ENCODE assay signal across 20 cellular contexts in the genomic region with DNA sequence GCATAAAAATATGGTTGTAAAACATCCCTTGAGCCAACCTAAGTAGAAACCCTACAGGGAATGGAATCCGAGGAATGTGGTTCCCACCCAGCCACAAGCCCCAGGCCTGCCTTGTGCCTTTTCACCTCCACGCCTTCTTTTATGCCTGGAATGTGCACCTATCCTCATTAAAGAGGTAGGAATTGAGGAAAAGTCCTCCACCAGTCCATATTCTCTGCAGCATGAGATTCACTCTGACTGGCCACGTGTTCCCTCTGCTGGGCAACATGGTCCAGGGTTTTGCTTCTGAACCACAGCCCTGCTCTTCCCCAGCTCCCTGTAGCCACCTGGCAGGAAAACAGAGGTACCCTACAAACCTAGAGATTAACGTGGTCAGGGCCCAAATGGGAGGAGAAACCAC.
A peak's percentile ranks its signal among the peaks of the same experiment; 100 is the strongest.
DNase-seq lines count a peak whose midpoint lies in the region; FAIRE-seq and TF ChIP-seq lines count a peak whose summit lies in the region.
"Had no signal": no experiment of that assay in that cellular context is flagged by ENCODE, and none has a peak within 500 bp of the region (broad histone marks: within the 10 kb centered on the region; RNA-seq: fewer than 3 reads in every experiment).

No MANE protein-coding gene starts in this region.

- H3K27ac ChIP-seq in HUES6 (ENCODE audit: low read depth, low read length) (peak overlapping the region; percentile 53; the same call in 1 of the 2 replicates), stomach (peak overlapping the region; percentile 80 to 82 (median 81))
- H3K27ac ChIP-seq: skin epidermis had no signal

- intact Hi-C loops in stomach (cut with DNase I; ENCODE audit: low total_unique reads): no loop called here

- no peak for TF ChIP-seq EP300 in stomach (IDR thresholded peaks at IDR 0.05)

- H3K4me3 ChIP-seq in HUES6 (ENCODE audit: low read depth, low read length) (no peak overlapping the region), stomach (no peak overlapping the region)
- H3K4me3 ChIP-seq: HAP-1, skin epidermis had no signal

- DNase-seq in astrocyte of the hippocampus (ENCODE audit: low read depth, low spot score): peak; percentile 71
- peak; percentile 59 for DNase-seq in iPS-NIHi7 (ENCODE audit: extremely low spot score)
- DNase-seq in stomach: no peak
- DNase-seq in NCI-H187 treated with DMSO at 0.1 percent for 48 hours (lab: John Stamatoyannopoulos, UW): no peak
- DNase-seq in GM19240 (ENCODE audit: insufficient read length, low spot score): no peak
- DNase-seq in D721Med (ENCODE audit: insufficient read length, low spot score): no peak
- DNase-seq: activated naive CD8-positive, alpha-beta T cell treated with anti-CD3 and anti-CD28 coated beads, Interleukin-2, amount 10 ng/mL, durations not matched to agents 7 days and 5 days; AML-193; central memory CD4-positive, alpha-beta T cell; effector CD4-positive, alpha-beta T cell; GDM1; left colon; NCI-H446; Right ventricle myocardium superior; stimulated activated CD4-positive, alpha-beta T cell treated with anti-CD3 and anti-CD28 coated beads, Interleukin-4, amount 100 ng/mL, for 4 hours; stimulated activated CD8-positive, alpha-beta memory T cell treated with anti-CD3 and anti-CD28 coated beads, Interleukin-4, amount 100 ng/mL, for 48 hours; T-helper 17 cell had no signal

- TF ChIP-seq POLR2A in stomach (IDR thresholded peaks at IDR 0.05): no peak

- H3K27me3 ChIP-seq in HUES6 (ENCODE audit: control insufficient read depth, insufficient read depth, low read length) (no peaks in the 10 kb centered on the region; the same call in 1 of the 2 replicates), stomach (no peaks in the 10 kb centered on the region)

- H3K36me3 ChIP-seq in HUES6 (ENCODE audit: control insufficient read depth, insufficient read depth, low read length) (no peaks in the 10 kb centered on the region), stomach (no peaks in the 10 kb centered on the region)
- H3K36me3 ChIP-seq: HAP-1 had no signal

- H3K4me1 ChIP-seq in HUES6 (ENCODE audit: control insufficient read depth, insufficient read depth, low read length) (peaks cover 51% of the 10 kb centered on the region), stomach (peaks cover 4 to 27% (median 18%) of the 10 kb centered on the region in 4 donors)
- H3K4me1 ChIP-seq: HAP-1 had no signal

- FAIRE-seq in D721Med (lab: Jason Lieb, UNC): no peak

- no peak for TF ChIP-seq CTCF in stomach (IDR thresholded peaks at IDR 0.05)
- no peak for TF ChIP-seq CTCF in D721Med (IDR thresholded peaks at IDR 0.05; ENCODE audit: insufficient read depth, missing control alignments)

- H3K9me3 ChIP-seq in HUES6 (ENCODE audit: control insufficient read depth, insufficient read depth, low read depth, low read length) (no peaks in the 10 kb centered on the region), stomach (no peaks in the 10 kb centered on the region)
- H3K9me3 ChIP-seq: HAP-1 had no signal

- WGBS in stomach, 5 donors: 39 to 68% (median 56%) methylated on average over 4 of the region's 4 CpGs

- no peak overlapping the region for H3K9ac ChIP-seq in HUES6 (ENCODE audit: low read length)

Comparison
In these comparisons a context has a peak if more than half of its experiments do, and no peak if none do; other contexts are left out.
1. DNase-seq: peak in astrocyte of the hippocampus (single experiment) and iPS-NIHi7 (single experiment); none in stomach (single experiment), NCI-H187 treated with DMSO at 0.1 percent for 48 hours (single experiment), GM19240 (single experiment) and D721Med (single experiment).